8 cellular contexts compared by ENCODE assay signal in genomic region chr15:31338879-31339557, GRCh38. TPM values are rescaled to one million over a fixed set of nuclear protein-coding genes. Genes with fewer than 3 reads are reported as not detected.
DNase-seq lines count a peak whose midpoint lies in the region; ATAC-seq and TF ChIP-seq lines count a peak whose summit lies in the region.

No MANE protein-coding gene starts in this region.

- H3K36me3 ChIP-seq in duodenal mucosa (ENCODE audit: control insufficient read depth in 1 of 2, insufficient read depth in 2 of 2, low read length in 2 of 2) (peaks cover 0 to 8% of the 10 kb centered on the region in 2 donors), muscle layer of duodenum (ENCODE audit: control insufficient read depth in 1 of 2, insufficient read depth in 2 of 2, low read length in 2 of 2) (peaks cover 3 to 7% of the 10 kb centered on the region in 2 donors), uterus (no peaks in the 10 kb centered on the region)

- H3K27me3 ChIP-seq in duodenal mucosa (ENCODE audit: control insufficient read depth in 1 of 2, insufficient read depth in 2 of 2, low read length in 2 of 2) (no peaks in the 10 kb centered on the region), muscle layer of duodenum (ENCODE audit: low read depth, low read length) (no peaks in the 10 kb centered on the region), uterus (no peaks in the 10 kb centered on the region)

- peaks cover 92 to 93% of the 10 kb centered on the region in 2 donors for H3K4me1 ChIP-seq in duodenal mucosa (ENCODE audit: control insufficient read depth in 1 of 2, insufficient read depth in 2 of 2, low read length in 2 of 2)
- peaks cover 51 to 85% of the 10 kb centered on the region in 2 donors for H3K4me1 ChIP-seq in muscle layer of duodenum (ENCODE audit: control insufficient read depth in 1 of 2, insufficient read depth in 2 of 2, low read length in 2 of 2)
- H3K4me1 ChIP-seq in uterus: peaks cover 12 to 31% of the 10 kb centered on the region in 2 donors

- H3K4me3 ChIP-seq in duodenal mucosa (ENCODE audit: low read depth in 1 of 2, low read length in 2 of 2): peak overlapping the region in 1 of 2 donors; percentile 5
- H3K4me3 ChIP-seq in muscle layer of duodenum (ENCODE audit: low read depth in 1 of 2, low read length in 2 of 2): peak overlapping the region in 1 of 2 donors; percentile 20
- H3K4me3 ChIP-seq in uterus: no peak overlapping the region

- ATAC-seq in GM18907 (IDR thresholded peaks at IDR 0.05; ENCODE audit: unreplicated experiment) (peak; percentile 53), HG03354 (IDR thresholded peaks at IDR 0.05; ENCODE audit: poor library complexity, severe bottlenecking, unreplicated experiment) (peak; percentile 43)

- DNase-seq in Ammon's horn (ENCODE audit: low spot score) (peak; percentile 75), SKM-1 (lab: John Stamatoyannopoulos, UW; ENCODE audit: unreplicated experiment) (peak; percentile 22), uterus (peak; percentile 53 to 75), amniotic stem cell (lab: John Stamatoyannopoulos, UW) (no peak)

- intact Hi-C loops in uterus (cut with DNase I; ENCODE audit: low total_unique reads): loop anchor here (10.0 kb wide), 1 partner anchor 96 kb away; no protein-coding TSS in a partner anchor

- TF ChIP-seq POLR2A in uterus (IDR thresholded peaks at IDR 0.05): no peak

- H3K9ac ChIP-seq in duodenal mucosa (ENCODE audit: low read depth in 1 of 2, low read length in 2 of 2): peak overlapping the region in 1 of 2 donors; percentile 32

- no peak for TF ChIP-seq CTCF in uterus (IDR thresholded peaks at IDR 0.05)

- H3K27ac ChIP-seq in duodenal mucosa (ENCODE audit: low read depth, low read length) (peak overlapping the region; percentile 55), muscle layer of duodenum (ENCODE audit: low read length) (peak overlapping the region; percentile 56), uterus (peak overlapping the region; percentile 86 to 87)

- H3K9me3 ChIP-seq in duodenal mucosa (ENCODE audit: control insufficient read depth in 1 of 2, low read length in 2 of 2) (no peaks in the 10 kb centered on the region), muscle layer of duodenum (ENCODE audit: control insufficient read depth in 1 of 2, low read length in 2 of 2) (no peaks in the 10 kb centered on the region), uterus (no peaks in the 10 kb centered on the region)

RNA-seq across cellular contexts. Expression of gene KLF13, which starts 12.4 kb away (rescaled TPM):
- 10 to 100 TPM; 20.2 to 58.8 (median 25.7) TPM for total RNA-seq in uterus
